In the genomic region with DNA sequence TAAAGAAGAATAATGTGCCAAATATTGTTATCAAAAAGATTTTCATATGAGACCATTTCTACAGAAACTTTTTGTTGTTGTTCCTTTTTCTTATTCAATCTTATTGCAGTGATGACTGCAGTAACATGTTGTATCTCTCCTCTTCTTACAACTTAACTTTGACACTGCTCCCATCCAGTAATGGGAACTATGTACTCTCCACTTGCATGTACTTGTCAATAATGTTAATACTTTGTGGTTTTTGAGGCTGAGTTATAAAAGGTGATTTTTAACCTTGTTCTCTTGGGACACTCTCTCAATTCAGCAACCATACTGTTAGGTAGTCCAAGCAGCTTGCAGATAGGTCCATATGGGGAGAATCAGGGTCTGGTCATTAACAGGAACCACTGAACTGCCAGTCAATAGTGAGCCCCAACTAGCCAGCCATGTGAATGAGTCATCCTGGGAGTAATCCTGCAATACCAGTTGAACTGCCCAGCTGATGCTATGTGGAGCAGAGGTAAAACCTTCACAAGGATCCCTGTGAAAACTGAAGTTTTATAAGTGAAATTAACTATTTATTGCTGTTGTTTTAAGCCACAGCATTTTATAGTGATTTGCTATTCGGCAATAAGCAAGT, we compare ENCODE assay signal across 10 cellular contexts.
DNase-seq lines count a peak whose midpoint lies in the region; ATAC-seq and TF ChIP-seq lines count a peak whose summit lies in the region.
"Had no signal": no experiment of that assay in that cellular context is flagged by ENCODE, and none has a peak within 500 bp of the region (broad histone marks: within the 10 kb centered on the region; RNA-seq: fewer than 3 reads in every experiment).

No MANE protein-coding gene starts in this region.

- no peak overlapping the region for H3K27ac Mint-ChIP-seq in activated naive CD8-positive, alpha-beta T cell treated with anti-CD3 and anti-CD28 coated beads for 36 hours
- H3K27ac Mint-ChIP-seq: activated naive CD8-positive, alpha-beta T cell had no signal

- peak; percentile 32 to 68 for DNase-seq in cardiac fibroblast (ENCODE audit: low read depth in 2 of 2)
- DNase-seq in trophoblast cell: peak; percentile 76 to 86
- no peak for DNase-seq in activated naive CD8-positive, alpha-beta T cell treated with anti-CD3 and anti-CD28 coated beads for 36 hours
- no peak for DNase-seq in NCI-H2081 (lab: John Stamatoyannopoulos, UW)
- no peak for DNase-seq in GM10248 (ENCODE audit: extremely low spot score)
- DNase-seq: NCI-H510A treated with DMSO at 0.1 percent for 48 hours had no signal

- H3K18ac ChIP-seq in trophoblast cell (ENCODE audit: low read length): no peak overlapping the region

- TF ChIP-seq CTCF in cardiac fibroblast (IDR thresholded peaks at IDR 0.05; ENCODE audit: low read depth, low read length): no peak
- no peak for TF ChIP-seq CTCF in GM10248 (IDR thresholded peaks at IDR 0.05; ENCODE audit: control extremely low read depth, extremely low read depth, low read depth, missing control alignments)

- H2BK12ac ChIP-seq in trophoblast cell (ENCODE audit: low read length): no peak overlapping the region

- H4K12ac ChIP-seq in trophoblast cell (ENCODE audit: low read depth, low read length): no peak overlapping the region

- H2BK120ac ChIP-seq in trophoblast cell (ENCODE audit: insufficient read depth, low read length, poor library complexity): no peak overlapping the region

- H3K4me2 ChIP-seq in trophoblast cell (ENCODE audit: low read length): no peak overlapping the region

- POLR2A ChIA-PET in GM10248 (lab: Yijun Ruan, JAX): no interaction called here

- H3K4me3 Mint-ChIP-seq in activated naive CD8-positive, alpha-beta T cell treated with anti-CD3 and anti-CD28 coated beads for 36 hours: no peak overlapping the region
- H3K4me3 Mint-ChIP-seq: activated naive CD8-positive, alpha-beta T cell had no signal

- no peak overlapping the region for H2AK5ac ChIP-seq in trophoblast cell (ENCODE audit: low read length)

- peak overlapping the region; percentile 90 for H3K27ac ChIP-seq in trophoblast cell (ENCODE audit: low read depth, low read length)

- no peak overlapping the region for H4K91ac ChIP-seq in trophoblast cell (ENCODE audit: low read depth, low read length)

- no peaks in the 10 kb centered on the region for H3K79me2 ChIP-seq in trophoblast cell (ENCODE audit: control insufficient read depth, insufficient read depth, low read length, poor library complexity)

- peaks cover 1% of the 10 kb centered on the region for H3K9me3 ChIP-seq in trophoblast cell (ENCODE audit: insufficient read depth, low read depth, low read length)

- H2BK5ac ChIP-seq in trophoblast cell (ENCODE audit: low read depth, low read length, poor library complexity): no peak overlapping the region

- no peak overlapping the region for H3K14ac ChIP-seq in trophoblast cell (ENCODE audit: low read length)

- H3K36me3 Mint-ChIP-seq in activated naive CD8-positive, alpha-beta T cell treated with anti-CD3 and anti-CD28 coated beads for 36 hours: no peaks in the 10 kb centered on the region
- H3K36me3 Mint-ChIP-seq: activated naive CD8-positive, alpha-beta T cell had no signal

- H3K79me1 ChIP-seq in trophoblast cell (ENCODE audit: low read length): peaks cover 6% of the 10 kb centered on the region

- H3K27me3 ChIP-seq in trophoblast cell (ENCODE audit: insufficient read depth, low read length): no peaks in the 10 kb centered on the region

- peaks cover 2% of the 10 kb centered on the region in 2 experiments for H3K4me1 ChIP-seq in trophoblast cell (ENCODE audit: control insufficient read depth in 1 of 2, insufficient read depth in 2 of 2, low read length in 2 of 2)

- H4K8ac ChIP-seq in trophoblast cell (ENCODE audit: low read depth, low read length): no peak overlapping the region

- H2AFZ ChIP-seq in trophoblast cell (ENCODE audit: insufficient read depth, low read length, poor library complexity): no peak overlapping the region

- H3K4me1 Mint-ChIP-seq in activated naive CD8-positive, alpha-beta T cell treated with anti-CD3 and anti-CD28 coated beads for 36 hours: no peaks in the 10 kb centered on the region

- CTCF ChIA-PET in GM10248 (lab: Yijun Ruan, JAX): interaction anchor here (1.5 kb wide), 1 partner anchor 16 kb away, joined by 3 read pairs; no protein-coding TSS in a partner anchor

- no peak overlapping the region for H3K9ac ChIP-seq in trophoblast cell (ENCODE audit: low read length)

- H3K4me3 ChIP-seq in cardiac fibroblast (replicated peaks in 1 of 2; ENCODE audit: low read depth in 2 of 2, low read length in 2 of 2) (no peak overlapping the region), trophoblast cell (ENCODE audit: low read depth, low read length) (no peak overlapping the region)

- no peaks in the 10 kb centered on the region for H3K36me3 ChIP-seq in trophoblast cell (ENCODE audit: control insufficient read depth in 1 of 2, insufficient read depth in 2 of 2, low read length in 2 of 2)

- H3K4ac ChIP-seq in trophoblast cell (ENCODE audit: low read depth, low read length): no peak overlapping the region

- ATAC-seq in GM18909 (IDR thresholded peaks at IDR 0.05; ENCODE audit: poor library complexity, unreplicated experiment): peak; percentile 91
- ATAC-seq in HG03460 (IDR thresholded peaks at IDR 0.05; ENCODE audit: unreplicated experiment): peak; percentile 84
- ATAC-seq in GM19351 (IDR thresholded peaks at IDR 0.05; ENCODE audit: unreplicated experiment): no peak

- no peak overlapping the region for H3K23ac ChIP-seq in trophoblast cell (ENCODE audit: low read length)

- no CpG with 5 or more reads among the region's 1 CpG for WGBS in trophoblast cell (ENCODE audit: extremely low coverage, insufficient coverage, insufficient read length)

- H3K9me3 Mint-ChIP-seq in activated naive CD8-positive, alpha-beta T cell treated with anti-CD3 and anti-CD28 coated beads for 36 hours: no peaks in the 10 kb centered on the region

- H3K27me3 Mint-ChIP-seq in activated naive CD8-positive, alpha-beta T cell treated with anti-CD3 and anti-CD28 coated beads for 36 hours: peaks cover 28% of the 10 kb centered on the region

Comparison
In these comparisons a context has a peak if more than half of its experiments do, and no peak if none do; other contexts are left out.
1. DNase-seq: peak in cardiac fibroblast (2 of 2) and trophoblast cell (2 of 2); none in activated naive CD8-positive, alpha-beta T cell treated with anti-CD3 and anti-CD28 coated beads for 36 hours (single experiment), NCI-H2081 (0 of 2) and GM10248 (single experiment).